Comparison of ENCODE assay signal across 8 cellular contexts in the genomic region with DNA sequence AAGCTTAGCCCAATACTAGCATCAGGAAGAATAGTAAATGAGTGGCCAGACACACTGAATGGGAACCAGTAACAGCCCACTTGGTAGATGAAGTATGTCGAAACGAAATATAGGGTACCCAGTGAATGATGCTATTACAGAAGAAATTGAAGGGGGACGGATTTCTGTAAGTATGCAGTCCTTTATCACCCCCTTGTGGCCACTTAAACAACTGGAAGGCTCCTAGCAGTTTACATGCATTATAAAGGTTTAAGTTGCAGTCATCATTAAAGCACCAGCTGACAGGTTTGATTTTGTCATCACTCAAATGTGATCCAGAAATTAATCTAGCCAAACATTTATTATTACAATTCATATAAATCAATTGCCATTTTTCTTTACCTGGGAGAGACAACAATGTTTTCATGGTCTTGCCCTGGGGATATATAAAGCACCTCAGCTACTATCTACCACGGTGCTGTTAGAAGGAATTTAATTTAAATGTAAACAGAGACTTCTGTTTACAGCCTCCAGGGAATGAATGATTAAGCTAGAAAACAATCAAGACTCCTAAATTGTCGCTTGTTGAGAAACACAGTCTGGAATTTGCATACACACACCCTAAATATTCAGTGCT. TPM values are rescaled to one million over a fixed set of nuclear protein-coding genes. Genes with fewer than 3 reads are reported as not detected.
A peak's percentile ranks its signal among the peaks of the same experiment; 100 is the strongest.
DNase-seq lines count a peak whose midpoint lies in the region; ATAC-seq and TF ChIP-seq lines count a peak whose summit lies in the region.

No MANE protein-coding gene starts in this region.

- POLR2A ChIA-PET in MCF 10A (lab: Yijun Ruan, JAX): interaction anchor here (1.2 to 1.6 kb wide), 3 partner anchors 123 to 911 kb away, joined by 3 to 7 read pairs (median 4); a partner anchor contains a TSS

- intact Hi-C loops in MCF 10A (cut with micrococcal nuclease): loop anchor here (1.0 to 10.0 kb wide), 5 partner anchors 125 to 912 kb away; a partner anchor contains a TSS

- no peak overlapping the region for H3K4me3 Mint-ChIP-seq in activated T-cell treated with anti-CD3 and anti-CD28 coated beads, Interleukin-2, amount 50 U/mL, for 24 hours
- H3K4me3 Mint-ChIP-seq in MCF 10A (ENCODE audit: unreplicated experiment): no peak overlapping the region
- H3K4me3 Mint-ChIP-seq in stimulated activated naive CD8-positive, alpha-beta T cell treated with anti-CD3 and anti-CD28 coated beads, Interleukin-15, amount 100 ng/mL, for 72 hours: no peak overlapping the region

- H3K27ac Mint-ChIP-seq in activated T-cell treated with anti-CD3 and anti-CD28 coated beads, Interleukin-2, amount 50 U/mL, for 24 hours: no peak overlapping the region
- no peak overlapping the region for H3K27ac Mint-ChIP-seq in MCF 10A (ENCODE audit: low read depth, unreplicated experiment)
- no peak overlapping the region for H3K27ac Mint-ChIP-seq in stimulated activated naive CD8-positive, alpha-beta T cell treated with anti-CD3 and anti-CD28 coated beads, Interleukin-15, amount 100 ng/mL, for 72 hours

- ATAC-seq in GM21723 (IDR thresholded peaks at IDR 0.05; ENCODE audit: unreplicated experiment): peak; percentile 75
- ATAC-seq in stimulated activated naive CD8-positive, alpha-beta T cell treated with anti-CD3 and anti-CD28 coated beads, Interleukin-15, amount 100 ng/mL, for 72 hours: peak; percentile 83

- peaks cover 27% of the 10 kb centered on the region for H3K36me3 Mint-ChIP-seq in activated T-cell treated with anti-CD3 and anti-CD28 coated beads, Interleukin-2, amount 50 U/mL, for 24 hours (ENCODE audit: low read depth)
- peaks cover 21% of the 10 kb centered on the region for H3K36me3 Mint-ChIP-seq in MCF 10A (ENCODE audit: insufficient read depth, unreplicated experiment)

- H3K27me3 Mint-ChIP-seq in activated T-cell treated with anti-CD3 and anti-CD28 coated beads, Interleukin-2, amount 50 U/mL, for 24 hours: no peaks in the 10 kb centered on the region
- no peaks in the 10 kb centered on the region for H3K27me3 Mint-ChIP-seq in MCF 10A (ENCODE audit: insufficient read depth, unreplicated experiment)
- H3K27me3 Mint-ChIP-seq in stimulated activated naive CD8-positive, alpha-beta T cell treated with anti-CD3 and anti-CD28 coated beads, Interleukin-15, amount 100 ng/mL, for 72 hours: no peaks in the 10 kb centered on the region

- H3K9me3 Mint-ChIP-seq in activated T-cell treated with anti-CD3 and anti-CD28 coated beads, Interleukin-2, amount 50 U/mL, for 24 hours: no peaks in the 10 kb centered on the region
- no peaks in the 10 kb centered on the region for H3K9me3 Mint-ChIP-seq in MCF 10A (ENCODE audit: unreplicated experiment)
- no peaks in the 10 kb centered on the region for H3K9me3 Mint-ChIP-seq in stimulated activated naive CD8-positive, alpha-beta T cell treated with anti-CD3 and anti-CD28 coated beads, Interleukin-15, amount 100 ng/mL, for 72 hours

- CTCF ChIA-PET in MCF 10A (lab: Yijun Ruan, JAX): interaction anchor here (0.5 to 18.1 kb wide), 42 partner anchors 10 to 902 kb away, joined by 3 to 452 read pairs (median 4); a partner anchor contains a TSS

- TF ChIP-seq CTCF in LNCAP (IDR thresholded peaks at IDR 0.05) (peak; percentile 81), MCF 10A (IDR thresholded peaks at IDR 0.05; ENCODE audit: unreplicated experiment) (peak; percentile 73)

- BruUV-seq in MCF 10A (replicated peaks; lab: Mats Ljungman, UMichigan): no TSS peak

- peaks cover 11% of the 10 kb centered on the region for H3K4me1 Mint-ChIP-seq in activated T-cell treated with anti-CD3 and anti-CD28 coated beads, Interleukin-2, amount 50 U/mL, for 24 hours (ENCODE audit: low read depth)
- peaks cover 6% of the 10 kb centered on the region for H3K4me1 Mint-ChIP-seq in MCF 10A (ENCODE audit: insufficient read depth, unreplicated experiment)
- peaks cover 8% of the 10 kb centered on the region for H3K4me1 Mint-ChIP-seq in stimulated activated naive CD8-positive, alpha-beta T cell treated with anti-CD3 and anti-CD28 coated beads, Interleukin-15, amount 100 ng/mL, for 72 hours

- DNase-seq in activated T-cell treated with anti-CD3 and anti-CD28 coated beads for 24 hours (ENCODE audit: low read depth) (peak; percentile 30), SHP77 treated with DMSO at 0.1 percent for 48 hours (lab: John Stamatoyannopoulos, UW) (peak; percentile 38), MCF 10A (ENCODE audit: unreplicated experiment) (peak; percentile 68), kidney tubule cell (ENCODE audit: low spot score) (peak; percentile 59)
- no peak for DNase-seq in activated T-cell treated with anti-CD3 and anti-CD28 coated beads, Interleukin-2, amount 50 U/mL, for 24 hours
- DNase-seq in stimulated activated naive CD8-positive, alpha-beta T cell treated with anti-CD3 and anti-CD28 coated beads, Interleukin-15, amount 100 ng/mL, for 72 hours: peak; percentile 32 to 34

RNA-seq across cellular contexts. Expression of a gene that starts 7.7 kb away (rescaled TPM):
- total RNA-seq in MCF 10A (2022): 69.3 and 87.2 TPM in 2 replicates
